Comparison of ENCODE assay signal across 26 cellular contexts in genomic region chr1:200890027-200890426, GRCh38. TPM values are rescaled to one million over a fixed set of nuclear protein-coding genes. Genes with fewer than 3 reads are reported as not detected.
DNase-seq lines count a peak whose midpoint lies in the region; ATAC-seq, FAIRE-seq and TF ChIP-seq lines count a peak whose summit lies in the region.
"Had no signal": no experiment of that assay in that cellular context is flagged by ENCODE, and none has a peak within 500 bp of the region (broad histone marks: within the 10 kb centered on the region; RNA-seq: fewer than 3 reads in every experiment).

No MANE protein-coding gene starts in this region.

- in situ Hi-C loops in GM12878 (cut with MboI) = no loop called here

- SMC1A ChIA-PET in GM12878 (lab: Charles Lee; ENCODE audit: uncharacterized antibody, unreplicated experiment) = interaction anchor here (0.9 to 12.2 kb wide), 12 partner anchors 7 to 267 kb away, joined by 3 to 193 read pairs (median 18); no protein-coding TSS in a partner anchor

- intact Hi-C loops in GM12878 (cut with micrococcal nuclease; ENCODE audit: unreplicated experiment) = loop anchor here (5.0 kb wide), 1 partner anchor 132 kb away; the partner anchor contains the start of gene KIF21B
- intact Hi-C loops in right cardiac atrium (cut with DNase I) = no loop called here

- no peak for TF ChIP-seq CTCF in GM23338 (conservative IDR thresholded peaks at IDR 0.05; ENCODE audit: low read depth in 2 of 2)
- TF ChIP-seq CTCF in GM12878 (IDR thresholded peaks at IDR 0.05 in 2 of 3, conservative IDR thresholded peaks at IDR 0.05 in 1 of 3; ENCODE audit: control insufficient read depth in 2 of 3, extremely low read depth in 1 of 3, insufficient read depth in 1 of 3, low read depth in 3 of 3, low read length in 3 of 3) = no peak
- no peak for TF ChIP-seq CTCF in nephron progenitor cell (IDR thresholded peaks at IDR 0.05)

- H3K79me2 ChIP-seq in GM23338 (replicated peaks; ENCODE audit: insufficient read depth) (peaks cover 31% of the 10 kb centered on the region), GM12878 (ENCODE audit: control insufficient read depth, insufficient read depth, low read length) (no peaks in the 10 kb centered on the region; the same call in none of the 2 replicates)

- over 99% methylated on average over 15 of the region's 15 CpGs for WGBS in GM12878 (ENCODE audit: insufficient coverage, insufficient replicate concordance, low lambda C conversion rate, missing lambda C conversion rate)
- 98% methylated on average over 15 of the region's 15 CpGs for WGBS in right cardiac atrium

- no peaks in the 10 kb centered on the region for H3K36me3 ChIP-seq in CD4-positive, CD25-positive, alpha-beta regulatory T cell (ENCODE audit: control insufficient read depth, insufficient read depth, low read length)
- H3K36me3 ChIP-seq in GM23338 (ENCODE audit: insufficient read depth) (no peaks in the 10 kb centered on the region), GM12878 (ENCODE audit: control insufficient read depth in 2 of 2, insufficient read depth in 2 of 2, low read length in 1 of 2) (no peaks in the 10 kb centered on the region)
- H3K36me3 ChIP-seq: prostate gland, SJCRH30 had no signal

- H3K9ac ChIP-seq in GM12878 (ENCODE audit: control insufficient read depth, insufficient read depth, low read length) = no peak overlapping the region

- CTCF ChIA-PET in GM12878 (lab: Yijun Ruan, JAX) = interaction anchor here (0.7 to 10.0 kb wide), 13 partner anchors 11 to 331 kb away, joined by 3 to 131 read pairs (median 8); no protein-coding TSS in a partner anchor

- no peak for TF ChIP-seq RAD21 in GM12878 (IDR thresholded peaks at IDR 0.05; ENCODE audit: insufficient read depth, low read depth, low read length)

- no peak for TF ChIP-seq EP300 in GM12878 (IDR thresholded peaks at IDR 0.05; ENCODE audit: borderline replicate concordance in 1 of 2, control insufficient read depth in 1 of 2, low read depth in 2 of 2, low read length in 2 of 2)

- BruUV-seq in GM12878 (replicated peaks; lab: Mats Ljungman, UMichigan) = no TSS peak

- peak overlapping the region; percentile 33 to 48 (median 37) for H3K27ac Mint-ChIP-seq in CD4-positive, CD25-positive, alpha-beta regulatory T cell
- H3K27ac Mint-ChIP-seq in GM23338 (no peak overlapping the region), nephron progenitor cell (no peak overlapping the region)

- no peaks in the 10 kb centered on the region for H3K9me3 ChIP-seq in CD4-positive, CD25-positive, alpha-beta regulatory T cell (ENCODE audit: control insufficient read depth in 2 of 2, low read length in 2 of 2)
- H3K9me3 ChIP-seq in GM12878 (replicated peaks; ENCODE audit: control insufficient read depth, insufficient read depth, low read length) = no peaks in the 10 kb centered on the region
- H3K9me3 ChIP-seq in right cardiac atrium (ENCODE audit: control insufficient read depth, low read length) = no peaks in the 10 kb centered on the region
- H3K9me3 ChIP-seq: prostate gland, SJCRH30 had no signal

- no peaks in the 10 kb centered on the region; the same call in 1 of the 2 replicates for H4K20me1 ChIP-seq in GM23338 (replicated peaks; ENCODE audit: insufficient read depth)
- no peaks in the 10 kb centered on the region for H4K20me1 ChIP-seq in GM12878 (ENCODE audit: control insufficient read depth, insufficient read depth)

- no peak for DNase-seq in CD4-positive, CD25-positive, alpha-beta regulatory T cell
- no peak for DNase-seq in GM23338 (ENCODE audit: low spot score)
- DNase-seq in GM12878 (ENCODE audit: low read depth, low spot score) = no peak
- no peak for DNase-seq in nephron progenitor cell
- no peak for DNase-seq in superior temporal gyrus (ENCODE audit: extremely low spot score)
- no peak for DNase-seq in DMS 273 treated with DMSO at 0.1 percent for 48 hours (lab: John Stamatoyannopoulos, UW)
- DNase-seq in right cardiac atrium = no peak
- DNase-seq: activated CD4-positive, alpha-beta T cell treated with anti-CD3 and anti-CD28 coated beads, Interleukin-2, amount 50 U/mL, for 1 hour; activated gamma-delta T cell; AML-193; caudate nucleus; dorsolateral prefrontal cortex; KBM-7; naive B cell; NCI-H187 treated with DMSO at 0.1 percent for 48 hours; NCI-H345; stimulated activated CD4-positive, alpha-beta T cell treated with anti-CD3 and anti-CD28 coated beads, Interleukin-4, amount 100 ng/mL, for 1 hour had no signal

- no peaks in the 10 kb centered on the region for H3K9me2 ChIP-seq in GM23338 (ENCODE audit: insufficient read depth)

- peaks cover 46% of the 10 kb centered on the region for H3K4me1 ChIP-seq in CD4-positive, CD25-positive, alpha-beta regulatory T cell (ENCODE audit: control insufficient read depth, insufficient read depth, low read length, poor library complexity, severe bottlenecking)
- peaks cover 54% of the 10 kb centered on the region for H3K4me1 ChIP-seq in GM23338 (ENCODE audit: insufficient read depth)
- H3K4me1 ChIP-seq in GM12878 (ENCODE audit: control insufficient read depth, insufficient read depth, low read length) = peaks cover 68% of the 10 kb centered on the region
- no peaks in the 10 kb centered on the region for H3K4me1 ChIP-seq in right cardiac atrium (ENCODE audit: control insufficient read depth, insufficient read depth, low read length)
- H3K4me1 ChIP-seq: prostate gland had no signal

- peak overlapping the region; percentile 47 to 88 (median 67) for H3K4me3 Mint-ChIP-seq in CD4-positive, CD25-positive, alpha-beta regulatory T cell
- peak overlapping the region; percentile 85; the same call in 2 of the 3 replicates for H3K4me3 Mint-ChIP-seq in GM23338
- H3K4me3 Mint-ChIP-seq in nephron progenitor cell = peak overlapping the region; percentile 97

- no peak for ATAC-seq in CD4-positive, CD25-positive, alpha-beta regulatory T cell (ENCODE audit: low read depth in 2 of 2)
- ATAC-seq in GM23338 (no peak), GM12878 (no peak), HG03432 (IDR thresholded peaks at IDR 0.05; ENCODE audit: unreplicated experiment) (no peak), right cardiac atrium (no peak)

- no peak for FAIRE-seq in GM12878 (lab: Jason Lieb, UNC)
- FAIRE-seq: small intestine had no signal

- H3K4me2 ChIP-seq in GM23338 = 0 out of 2 replicates have a peak overlapping the region, but pooled peaks have one; percentile 95
- H3K4me2 ChIP-seq in GM12878 (ENCODE audit: control insufficient read depth, insufficient read depth) = no peak overlapping the region

- H3K27ac ChIP-seq in CD4-positive, CD25-positive, alpha-beta regulatory T cell (ENCODE audit: insufficient read depth, low read length, poor library complexity, severe bottlenecking) = no peak overlapping the region
- H3K27ac ChIP-seq in GM23338 (ENCODE audit: low read depth) = no peak overlapping the region
- no peak overlapping the region for H3K27ac ChIP-seq in GM12878 (ENCODE audit: control insufficient read depth, insufficient read depth)
- no peak overlapping the region for H3K27ac ChIP-seq in right cardiac atrium (ENCODE audit: low read length)
- H3K27ac ChIP-seq: dorsolateral prefrontal cortex, prostate gland had no signal

- RAD21 ChIA-PET in GM12878 (lab: Charles Lee; ENCODE audit: unreplicated experiment) = interaction anchor here (0.5 to 11.2 kb wide), 9 partner anchors 11 to 268 kb away, joined by 3 to 139 read pairs (median 40); no protein-coding TSS in a partner anchor

- H3K9me3 Mint-ChIP-seq in CD4-positive, CD25-positive, alpha-beta regulatory T cell = no peaks in the 10 kb centered on the region
- H3K9me3 Mint-ChIP-seq in GM23338 (no peaks in the 10 kb centered on the region; the same call in 2 of the 3 replicates), nephron progenitor cell (no peaks in the 10 kb centered on the region)
- H3K9me3 Mint-ChIP-seq: naive B cell had no signal

- H3K27me3 Mint-ChIP-seq in CD4-positive, CD25-positive, alpha-beta regulatory T cell = peaks cover 60% of the 10 kb centered on the region
- peaks cover 36% of the 10 kb centered on the region for H3K27me3 Mint-ChIP-seq in GM23338 (ENCODE audit: insufficient read depth, low read depth, poor library complexity)
- no peaks in the 10 kb centered on the region for H3K27me3 Mint-ChIP-seq in nephron progenitor cell (ENCODE audit: low read depth, poor library complexity)

- TF ChIP-seq POLR2A in GM12878 (IDR thresholded peaks at IDR 0.05; ENCODE audit: low read depth, low read length) = no peak

- H3F3A ChIP-seq in GM23338 (replicated peaks; ENCODE audit: low read depth) = 0 out of 2 replicates have a peak, but pooled peaks cover 9% of the 10 kb centered on the region

- POLR2A ChIA-PET in GM12878 (lab: Charles Lee) = interaction anchor here (2.3 to 6.3 kb wide), 7 partner anchors 11 to 81 kb away, joined by 8 to 60 read pairs (median 27); no protein-coding TSS in a partner anchor

- H3K4me3 ChIP-seq in CD4-positive, CD25-positive, alpha-beta regulatory T cell (ENCODE audit: low read depth, low read length) = no peak overlapping the region
- no peak overlapping the region for H3K4me3 ChIP-seq in GM23338
- no peak overlapping the region for H3K4me3 ChIP-seq in GM12878
- H3K4me3 ChIP-seq in right cardiac atrium (ENCODE audit: low read length) = no peak overlapping the region

- H3K27me3 ChIP-seq in CD4-positive, CD25-positive, alpha-beta regulatory T cell (ENCODE audit: control insufficient read depth, insufficient read depth, low read length) = peaks cover 13% of the 10 kb centered on the region
- no peaks in the 10 kb centered on the region for H3K27me3 ChIP-seq in GM23338 (ENCODE audit: insufficient read depth)
- H3K27me3 ChIP-seq in GM12878 (replicated peaks in 1 of 2; ENCODE audit: control insufficient read depth in 2 of 2, insufficient read depth in 2 of 2, low read length in 1 of 2) = no peaks in the 10 kb centered on the region
- H3K27me3 ChIP-seq in right cardiac atrium (ENCODE audit: control insufficient read depth, insufficient read depth) = no peaks in the 10 kb centered on the region
- H3K27me3 ChIP-seq: hepatocyte, SJCRH30 had no signal

- no peaks in the 10 kb centered on the region for H3K36me3 Mint-ChIP-seq in CD4-positive, CD25-positive, alpha-beta regulatory T cell
- H3K36me3 Mint-ChIP-seq in GM23338 (ENCODE audit: low read depth) (peaks cover 4% of the 10 kb centered on the region; the same call in 1 of the 3 replicates), nephron progenitor cell (ENCODE audit: low read depth) (no peaks in the 10 kb centered on the region)
- H3K36me3 Mint-ChIP-seq: naive B cell had no signal

- H3K4me1 Mint-ChIP-seq in CD4-positive, CD25-positive, alpha-beta regulatory T cell = peaks cover 14 to 64% (median 35%) of the 10 kb centered on the region in 4 donors
- H3K4me1 Mint-ChIP-seq in GM23338 (peaks cover 60% of the 10 kb centered on the region), nephron progenitor cell (peaks cover 82% of the 10 kb centered on the region)

- no peak overlapping the region for H2AFZ ChIP-seq in GM23338
- no peak overlapping the region for H2AFZ ChIP-seq in GM12878 (ENCODE audit: control insufficient read depth, low read depth, low read length)

RNA-seq across cellular contexts. Expression of gene INAVA, which starts 4.7 kb away (rescaled TPM):
- not detected for total RNA-seq in CD4-positive, CD25-positive, alpha-beta regulatory T cell
- under 1 TPM in 2 of 4 donors, not detected in 2; 0.30 to 0.57 TPM for polyA plus RNA-seq in CD4-positive, CD25-positive, alpha-beta regulatory T cell
- 41.2 and 43.9 TPM in 2 replicates for total RNA-seq in GM23338 (2014; rRNA removed; shearing (Covaris generic))
- 25.2 and 25.3 TPM in 2 replicates for polyA plus RNA-seq in GM23338 (2016; fragmentation: Nextera tagmentation; extraction: Ambion mirVana)
- total RNA-seq in GM12878 (2013; cell fraction: nucleolus; rRNA removed) = 50.9 and 53.6 TPM in 2 replicates
- total RNA-seq in GM12878 (2014; rRNA removed) = 9.8 and 13.0 TPM in 2 replicates
- total RNA-seq in GM12878 (2014; rRNA removed; fragmentation: Illumina TruSeq; extraction: Trizol) = 3.9 and 4.4 TPM in 2 replicates
- total RNA-seq in GM12878 (2021) = 14.0 and 14.8 TPM in 2 replicates
- polyA plus RNA-seq in GM12878 (2011; ENCODE audit: low read depth) = 1.6 TPM
- polyA plus RNA-seq in GM12878 (2011; rRNA removed) = 8.1 and 12.9 TPM in 2 replicates
- 18.6 and 22.9 TPM in 2 replicates for polyA plus RNA-seq in GM12878 (2011; cell fraction: cytosol; rRNA removed)
- polyA plus RNA-seq in GM12878 (2011; cell fraction: nucleus; rRNA removed) = 40.8 and 44.8 TPM in 2 replicates
- 2.3 and 4.3 TPM in 2 replicates for polyA plus RNA-seq in GM12878 (2012)
- 7.5 and 9.2 TPM in 2 replicates for polyA plus RNA-seq in GM12878 (2014; fragmentation: Illumina TruSeq; extraction: Trizol)
- 1 to 10 TPM; 7.0 to 9.9 TPM for polyA plus RNA-seq in GM12878 (2014; fragmentation: Nextera tagmentation; extraction: Ambion mirVana)
- polyA plus RNA-seq in GM12878 (2014; rRNA removed) = 12.2 and 15.4 TPM in 2 replicates
- 1 to 10 TPM; 3.6 to 5.3 TPM for polyA plus RNA-seq in GM12878 (2016; fragmentation: Nextera tagmentation; extraction: Ambion mirVana)
- polyA minus RNA-seq in GM12878 (2011; rRNA and poly(A)+ RNA removed) = 8.8 and 10.5 TPM in 2 replicates
- 7.1 and 7.9 TPM in 2 replicates for polyA minus RNA-seq in GM12878 (2011; cell fraction: cytosol; rRNA and poly(A)+ RNA removed)
- 7.9 and 9.5 TPM in 2 replicates for polyA minus RNA-seq in GM12878 (2011; cell fraction: nucleus; rRNA and poly(A)+ RNA removed)
- total RNA-seq in right cardiac atrium = not detected
- polyA plus RNA-seq in right cardiac atrium = not detected
- total RNA-seq: lung microvascular endothelial cell; T-helper 1 cell treated with Interleukin-12 subunit alpha and Interleukin-12 subunit beta and Interleukin-4 antibody, amounts not matched to agents 30 ng/mL and 1 ng/mL, for 36 hours had no signal

RNA-seq across cellular contexts. Expression of gene GPR25, which starts 17.2 kb away (rescaled TPM):
- total RNA-seq in CD4-positive, CD25-positive, alpha-beta regulatory T cell = 1.2 TPM
- polyA plus RNA-seq in CD4-positive, CD25-positive, alpha-beta regulatory T cell = 10 to 100 TPM; 19.1 to 41.0 (median 26.8) TPM
- total RNA-seq in GM23338 (2014; rRNA removed; shearing (Covaris generic)) = not detected in 2 replicates
- polyA plus RNA-seq in GM23338 (2016; fragmentation: Nextera tagmentation; extraction: Ambion mirVana) (not detected in 2 replicates), GM12878 (2011; rRNA removed) (not detected in 2 replicates), GM12878 (2014; fragmentation: Illumina TruSeq; extraction: Trizol) (not detected in 2 replicates), GM12878 (2014; fragmentation: Nextera tagmentation; extraction: Ambion mirVana) (not detected), GM12878 (2014; rRNA removed) (not detected in 2 replicates), GM12878 (2016; fragmentation: Nextera tagmentation; extraction: Ambion mirVana) (not detected), right cardiac atrium (not detected)
- 0.33 TPM in 1 of 2 replicates, not detected in the other for total RNA-seq in GM12878 (2013; cell fraction: nucleolus; rRNA removed)
- total RNA-seq in GM12878 (2014; rRNA removed) (not detected in 2 replicates), GM12878 (2014; rRNA removed; fragmentation: Illumina TruSeq; extraction: Trizol) (not detected in 2 replicates), GM12878 (2021) (not detected in 2 replicates), right cardiac atrium (not detected)
- polyA plus RNA-seq in GM12878 (2011; ENCODE audit: low read depth) = not detected
- 0.06 and 0.13 TPM in 2 replicates for polyA plus RNA-seq in GM12878 (2011; cell fraction: cytosol; rRNA removed)
- polyA plus RNA-seq in GM12878 (2011; cell fraction: nucleus; rRNA removed) = 0.42 TPM in 2 replicates
- polyA plus RNA-seq in GM12878 (2012) = 0.18 and 0.22 TPM in 2 replicates
- not detected in 2 replicates for polyA minus RNA-seq in GM12878 (2011; rRNA and poly(A)+ RNA removed)
- polyA minus RNA-seq in GM12878 (2011; cell fraction: cytosol; rRNA and poly(A)+ RNA removed) = not detected in 2 replicates
- 0.48 TPM in 1 of 2 replicates, not detected in the other for polyA minus RNA-seq in GM12878 (2011; cell fraction: nucleus; rRNA and poly(A)+ RNA removed)
- total RNA-seq: epithelial cell of proximal tubule; hepatocyte; lung microvascular endothelial cell; SJCRH30; T-helper 1 cell treated with Interleukin-12 subunit alpha and Interleukin-12 subunit beta and Interleukin-4 antibody, amounts not matched to agents 30 ng/mL and 1 ng/mL, for 36 hours; ureter had no signal
- polyA plus RNA-seq: hepatocyte had no signal

Comparison
In these comparisons a context has a peak if more than half of its experiments do, and no peak if none do; other contexts are left out.
1. H3K27ac Mint-ChIP-seq: peak in CD4-positive, CD25-positive, alpha-beta regulatory T cell (3 of 3); none in GM23338 (single experiment) and nephron progenitor cell (single experiment).
2. Peak in every context shown above with its lines, with median percentiles within 50 percentile points of each other: H3K4me3 Mint-ChIP-seq.